9 cellular contexts compared by ENCODE assay signal in the genomic region with DNA sequence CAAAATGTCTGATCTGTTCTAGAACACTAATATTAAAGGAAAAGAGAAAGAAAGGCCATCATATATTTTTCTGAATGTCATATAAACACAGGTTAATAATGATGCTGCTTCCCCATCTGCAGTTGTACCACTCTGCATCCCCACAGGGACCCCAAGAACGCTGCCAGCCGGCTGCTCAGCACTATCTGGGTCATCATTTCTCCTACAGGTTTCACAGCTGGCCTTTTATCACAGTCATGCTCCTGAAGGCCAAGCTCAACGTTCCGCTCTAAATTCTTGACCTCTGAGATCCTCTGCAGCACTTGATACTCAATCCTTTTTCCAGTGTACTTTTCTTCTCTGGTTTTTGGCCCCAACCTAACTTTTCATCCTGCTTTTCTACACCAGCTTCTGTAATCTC. TPM values are rescaled to one million over a fixed set of nuclear protein-coding genes. Genes with fewer than 3 reads are reported as not detected.
DNase-seq lines count a peak whose midpoint lies in the region; ATAC-seq and TF ChIP-seq lines count a peak whose summit lies in the region.
"Had no signal": no experiment of that assay in that cellular context is flagged by ENCODE, and none has a peak within 500 bp of the region (broad histone marks: within the 10 kb centered on the region; RNA-seq: fewer than 3 reads in every experiment).

No MANE protein-coding gene starts in this region.

- H3K4me3 Mint-ChIP-seq in activated T-cell treated with anti-CD3 and anti-CD28 coated beads, Interleukin-2, amount 50 U/mL, for 4 hours, result peak overlapping the region; percentile 72

- ATAC-seq in activated T-cell treated with anti-CD3 and anti-CD28 coated beads, Interleukin-2, amount 50 U/mL, for 4 hours, result no peak
- ATAC-seq in activated naive CD4-positive, alpha-beta T cell treated with anti-CD3 and anti-CD28 coated beads, Interleukin-2, amount 50 U/mL, for 72 hours, result no peak
- no peak for ATAC-seq in lower lobe of right lung
- ATAC-seq in HG03565 (IDR thresholded peaks at IDR 0.05; ENCODE audit: unreplicated experiment), result no peak

- WGBS in suprapubic skin, result 69% methylated on average over 4 of the region's 4 CpGs

- H3K9me3 ChIP-seq in lower lobe of right lung, result no peaks in the 10 kb centered on the region
- H3K9me3 ChIP-seq in suprapubic skin, result no peaks in the 10 kb centered on the region

- H3K36me3 Mint-ChIP-seq in activated T-cell treated with anti-CD3 and anti-CD28 coated beads, Interleukin-2, amount 50 U/mL, for 4 hours (ENCODE audit: insufficient read depth), result peaks cover 19% of the 10 kb centered on the region
- H3K36me3 Mint-ChIP-seq in activated naive CD4-positive, alpha-beta T cell treated with anti-CD3 and anti-CD28 coated beads, Interleukin-2, amount 50 U/mL, for 72 hours, result peaks cover 18 to 31% of the 10 kb centered on the region in 2 donors

- H3K4me1 ChIP-seq in lower lobe of right lung (peaks cover 34% of the 10 kb centered on the region), suprapubic skin (peaks cover 28% of the 10 kb centered on the region)

- H3K4me1 Mint-ChIP-seq in activated T-cell treated with anti-CD3 and anti-CD28 coated beads, Interleukin-2, amount 50 U/mL, for 4 hours (ENCODE audit: low read depth), result peaks cover 43% of the 10 kb centered on the region

- peak overlapping the region; percentile 27 for H3K4me3 ChIP-seq in lower lobe of right lung
- H3K4me3 ChIP-seq in suprapubic skin, result peak overlapping the region; percentile 5

- H3K27ac Mint-ChIP-seq in activated naive CD4-positive, alpha-beta T cell treated with anti-CD3 and anti-CD28 coated beads, Interleukin-2, amount 50 U/mL, for 72 hours, result peak overlapping the region; percentile 64 to 92

- H3K36me3 ChIP-seq in lower lobe of right lung (peaks cover 50% of the 10 kb centered on the region), suprapubic skin (peaks cover 34% of the 10 kb centered on the region)

- H3K27me3 Mint-ChIP-seq in activated T-cell treated with anti-CD3 and anti-CD28 coated beads, Interleukin-2, amount 50 U/mL, for 4 hours (ENCODE audit: low read depth), result no peaks in the 10 kb centered on the region

- no peak for TF ChIP-seq POLR2A in suprapubic skin (IDR thresholded peaks at IDR 0.05)

- intact Hi-C loops in lower lobe of right lung (cut with DNase I), result no loop called here

- no peak for DNase-seq in activated T-cell treated with anti-CD3 and anti-CD28 coated beads, Interleukin-2, amount 50 U/mL, for 4 hours
- DNase-seq in activated T-cell treated with anti-CD3 and anti-CD28 coated beads, Interleukin-2, amount 50 U/mL, for 48 hours, result no peak
- DNase-seq in activated naive CD4-positive, alpha-beta T cell treated with anti-CD3 and anti-CD28 coated beads, Interleukin-2, amount 50 U/mL, for 72 hours (ENCODE audit: low spot score in 2 of 2), result no peak
- no peak for DNase-seq in lower lobe of right lung
- DNase-seq in suprapubic skin (ENCODE audit: low spot score in 2 of 2), result no peak
- no peak for DNase-seq in amygdala (lab: John Stamatoyannopoulos, UW)
- no peak for DNase-seq in SIG-M5 treated with dmso at 0.1 percent for 504 hours (lab: John Stamatoyannopoulos, UW; ENCODE audit: unreplicated experiment)

- peak overlapping the region; percentile 77 for H3K27ac ChIP-seq in lower lobe of right lung
- H3K27ac ChIP-seq in suprapubic skin, result peak overlapping the region; percentile 64

- no peak for TF ChIP-seq EP300 in suprapubic skin (IDR thresholded peaks at IDR 0.05)

- H3K9me3 Mint-ChIP-seq in activated T-cell treated with anti-CD3 and anti-CD28 coated beads, Interleukin-2, amount 50 U/mL, for 4 hours, result no peaks in the 10 kb centered on the region
- H3K9me3 Mint-ChIP-seq in activated naive CD4-positive, alpha-beta T cell treated with anti-CD3 and anti-CD28 coated beads, Interleukin-2, amount 50 U/mL, for 72 hours, result no peaks in the 10 kb centered on the region

- H3K27me3 ChIP-seq in lower lobe of right lung (ENCODE audit: low read depth) (no peaks in the 10 kb centered on the region), suprapubic skin (no peaks in the 10 kb centered on the region)

- no peak for TF ChIP-seq CTCF in lower lobe of right lung (IDR thresholded peaks at IDR 0.05)
- no peak for TF ChIP-seq CTCF in suprapubic skin (IDR thresholded peaks at IDR 0.05)

RNA-seq across cellular contexts. Expression of gene IDI1, which starts 4.8 kb away (rescaled TPM):
- 10 to 100 TPM; 38.9 to 46.8 (median 44.6) TPM for total RNA-seq in activated T-cell treated with anti-CD3 and anti-CD28 coated beads, Interleukin-2, amount 50 U/mL, for 4 hours
- 10 to 100 TPM; 52.6 to 81.1 TPM for total RNA-seq in activated naive CD4-positive, alpha-beta T cell treated with anti-CD3 and anti-CD28 coated beads, Interleukin-2, amount 50 U/mL, for 72 hours
- total RNA-seq in lower lobe of right lung (49.5 TPM), suprapubic skin (10 to 100 TPM; 32.0 to 62.1 (median 36.1) TPM)

RNA-seq across cellular contexts. Expression of gene WDR37, which starts 12.0 kb away (rescaled TPM):
- 10 to 100 TPM; 10.5 to 13.5 (median 12.2) TPM for total RNA-seq in activated T-cell treated with anti-CD3 and anti-CD28 coated beads, Interleukin-2, amount 50 U/mL, for 4 hours
- total RNA-seq in activated naive CD4-positive, alpha-beta T cell treated with anti-CD3 and anti-CD28 coated beads, Interleukin-2, amount 50 U/mL, for 72 hours, result 10 to 100 TPM; 21.2 to 31.5 TPM
- total RNA-seq in lower lobe of right lung (22.0 TPM), suprapubic skin (10 to 100 TPM; 13.1 to 32.7 (median 18.4) TPM)

RNA-seq across cellular contexts. Expression of gene IDI2, which starts 18.5 kb away (rescaled TPM):
- total RNA-seq in activated T-cell treated with anti-CD3 and anti-CD28 coated beads, Interleukin-2, amount 50 U/mL, for 4 hours, result not detected
- not detected for total RNA-seq in activated naive CD4-positive, alpha-beta T cell treated with anti-CD3 and anti-CD28 coated beads, Interleukin-2, amount 50 U/mL, for 72 hours
- total RNA-seq in lower lobe of right lung, result not detected
- total RNA-seq in suprapubic skin, result not detected
- total RNA-seq: RPMI7951 had no signal

RNA-seq across cellular contexts. Expression of gene GTPBP4, which starts 55.9 kb away (rescaled TPM):
- total RNA-seq in activated T-cell treated with anti-CD3 and anti-CD28 coated beads, Interleukin-2, amount 50 U/mL, for 4 hours, result 100 to 1,000 TPM; 223 to 244 (median 226) TPM
- total RNA-seq in activated naive CD4-positive, alpha-beta T cell treated with anti-CD3 and anti-CD28 coated beads, Interleukin-2, amount 50 U/mL, for 72 hours, result 100 to 1,000 TPM in 1 of 2 donors, 10 to 100 TPM in 1; 96.5 to 123 TPM
- total RNA-seq in lower lobe of right lung, result 28.9 TPM
- 10 to 100 TPM; 14.4 to 37.2 (median 28.5) TPM for total RNA-seq in suprapubic skin
